Comparison of ENCODE assay signal across 10 cellular contexts in the genomic region with DNA sequence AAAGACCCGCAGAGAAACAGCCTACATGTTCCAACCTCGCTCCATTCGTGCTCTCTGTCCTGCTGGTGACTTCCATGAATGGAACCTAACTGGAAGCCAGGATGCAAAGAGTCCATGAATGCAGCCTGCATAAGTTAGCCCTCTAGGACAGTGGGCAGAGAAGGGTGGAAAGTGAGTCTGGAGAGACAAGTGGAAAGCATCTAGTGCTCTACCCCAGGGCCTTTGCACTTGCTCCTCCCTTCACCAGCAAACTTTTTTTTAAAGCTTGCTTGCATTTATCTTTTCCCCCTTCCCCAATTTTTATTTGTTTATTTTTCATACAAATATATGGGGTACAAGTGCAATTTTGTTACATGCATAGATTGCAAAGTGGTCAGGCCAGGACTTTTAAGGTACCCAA. TPM values are rescaled to one million over a fixed set of nuclear protein-coding genes. Genes with fewer than 3 reads are reported as not detected.
"Had no signal": no experiment of that assay in that cellular context is flagged by ENCODE, and none has a peak within 500 bp of the region (broad histone marks: within the 10 kb centered on the region; RNA-seq: fewer than 3 reads in every experiment).

No MANE protein-coding gene starts in this region.

- H3K4me3 ChIP-seq: GM23338, HAP-1 had no signal

- H3K27ac ChIP-seq: KMS-11 had no signal

- FAIRE-seq: H1, HTR-8/SVneo had no signal

- H3K36me3 ChIP-seq: HAP-1 had no signal

- H3K9me3 ChIP-seq: HAP-1 had no signal

- H3K9ac ChIP-seq: KMS-11 had no signal

- H2AFZ ChIP-seq: GM23338 had no signal

- DNase-seq: H7, IMR-90, KBM-7 had no signal

- H3K4me2 ChIP-seq: GM23338, KMS-11 had no signal

- ATAC-seq: GM23338, HCT116 had no signal

RNA-seq across cellular contexts. Expression of gene CYP1A2, which starts 15.4 kb away (rescaled TPM):
- total RNA-seq: GM23338, H1, H7, HT-29, IMR-90 had no signal
- polyA plus RNA-seq: GM23338, H1, IMR-90 had no signal
